8 cellular contexts compared by ENCODE assay signal in the genomic region with DNA sequence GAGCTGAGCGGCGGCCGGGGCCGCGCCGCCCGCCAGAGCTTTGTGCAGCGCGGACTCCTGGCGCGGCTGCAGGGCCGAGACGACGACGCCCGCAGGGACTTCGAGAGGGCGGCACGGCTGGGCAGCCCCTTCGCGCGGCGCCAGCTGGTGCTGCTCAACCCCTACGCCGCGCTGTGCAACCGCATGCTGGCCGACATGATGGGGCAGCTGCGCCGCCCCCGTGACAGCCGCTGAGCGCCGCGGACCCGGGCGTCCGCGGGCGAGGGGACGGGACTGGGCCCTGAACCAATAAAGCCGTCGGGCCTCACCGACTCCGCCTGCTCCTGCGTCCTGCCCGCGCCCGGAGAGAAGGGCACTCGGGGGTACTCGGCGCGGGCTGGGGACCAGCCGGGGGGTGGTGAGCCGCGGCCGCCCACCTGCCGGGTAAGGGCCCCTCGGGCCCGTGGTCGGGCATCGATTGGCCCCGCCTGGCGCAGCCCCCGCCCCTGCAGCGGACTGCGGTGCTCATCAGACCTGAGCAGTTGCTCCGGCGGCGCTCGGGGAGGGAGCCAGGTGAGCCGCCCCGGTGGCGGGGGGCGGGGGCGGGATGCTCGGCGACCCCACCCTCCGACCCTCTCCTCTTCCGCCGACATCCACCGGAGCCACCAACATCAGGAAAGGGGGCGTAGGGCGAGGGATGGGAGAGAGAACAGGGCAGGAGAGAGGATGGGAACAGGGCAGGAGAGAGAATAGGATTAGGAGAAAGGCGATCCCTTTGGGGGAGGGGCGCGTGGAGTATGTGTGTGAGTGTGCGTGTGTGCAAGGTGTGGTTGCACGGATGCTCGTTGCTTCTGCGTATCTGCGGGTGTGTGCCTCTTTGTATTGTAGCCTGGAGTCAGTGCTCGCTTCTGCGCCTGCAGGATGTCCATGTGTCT. TPM values are rescaled to one million over a fixed set of nuclear protein-coding genes. Genes with fewer than 3 reads are reported as not detected.
DNase-seq lines count a peak whose midpoint lies in the region; ATAC-seq and TF ChIP-seq lines count a peak whose summit lies in the region.

A gene (plus strand): TSS at position 510 of the 914 bp plus-strand sequence. CDS start 610 bp downstream, outside the sequence.

- H3K4me1 ChIP-seq in PC-9 (replicated peaks; ENCODE audit: insufficient read depth) = peaks cover 19% of the 10 kb centered on the region
- H3K4me1 ChIP-seq in foreskin keratinocyte = peaks cover 5% of the 10 kb centered on the region

- POLR2A ChIA-PET in PC-9 (lab: Charles Lee; ENCODE audit: unreplicated experiment) = interaction anchor here (0.6 to 0.7 kb wide), 2 partner anchors 60 to 253 kb away, joined by 3 to 4 read pairs; no protein-coding TSS in a partner anchor

- no peak for TF ChIP-seq CTCF in PC-9 (conservative IDR thresholded peaks at IDR 0.05)
- no peak for TF ChIP-seq CTCF in foreskin keratinocyte (conservative IDR thresholded peaks at IDR 0.05)
- peak; percentile 6 for TF ChIP-seq CTCF in neural crest cell (conservative IDR thresholded peaks at IDR 0.05)

- no peaks in the 10 kb centered on the region for H3K79me2 ChIP-seq in PC-9 (ENCODE audit: low read depth)

- no peaks in the 10 kb centered on the region for H4K20me1 ChIP-seq in PC-9 (ENCODE audit: insufficient read depth)

- peak within 1 kb of the TSS; percentile 89 for H3K27ac Mint-ChIP-seq in neural crest cell (ENCODE audit: unreplicated experiment)
- peak within 1 kb of the TSS; percentile 89 for H3K27ac Mint-ChIP-seq in stimulated activated naive CD8-positive, alpha-beta T cell treated with anti-CD3 and anti-CD28 coated beads, Interleukin-15, Interleukin-2, amounts not matched to agents 100 ng/mL and 50 ng/mL, for 24 hours

- peak within 1 kb of the TSS; percentile 82 for H3K4me2 ChIP-seq in PC-9

- CTCF ChIA-PET in PC-9 (lab: Charles Lee) = no interaction called here

- no peaks in the 10 kb centered on the region for H3K9me3 ChIP-seq in PC-9 (ENCODE audit: insufficient read depth, low read depth)

- peaks cover 30% of the 10 kb centered on the region for H3K4me1 Mint-ChIP-seq in neural crest cell
- H3K4me1 Mint-ChIP-seq in stimulated activated naive CD8-positive, alpha-beta T cell treated with anti-CD3 and anti-CD28 coated beads, Interleukin-15, Interleukin-2, amounts not matched to agents 100 ng/mL and 50 ng/mL, for 24 hours (ENCODE audit: low read depth) = peaks cover 22% of the 10 kb centered on the region

- peak; percentile 70 for ATAC-seq in HG03159 (IDR thresholded peaks at IDR 0.05; ENCODE audit: unreplicated experiment)
- ATAC-seq in foreskin keratinocyte = peak; percentile 81

- peak; percentile 29 for DNase-seq in NCI-H2029 (lab: John Stamatoyannopoulos, UW)
- DNase-seq in NCI-H2029 treated with DMSO at 0.1 percent for 48 hours (lab: John Stamatoyannopoulos, UW) = no peak
- DNase-seq in PC-9 = peak in 1 of 2 experiments; percentile 67
- peak; percentile 72 for DNase-seq in activated T-helper 9 cell treated with anti-CD3 and anti-CD28 coated beads, Interleukin-2, amount 50 U/mL, for 16 hours (ENCODE audit: low read depth)
- DNase-seq in foreskin keratinocyte = peak; percentile 33 to 66
- DNase-seq in neural crest cell (ENCODE audit: low read depth, low spot score) = peak; percentile 57

- no peaks in the 10 kb centered on the region for H3K36me3 ChIP-seq in PC-9 (ENCODE audit: low read depth)

- no peaks in the 10 kb centered on the region for H3K9me2 ChIP-seq in PC-9 (ENCODE audit: insufficient read depth)

- H3K27me3 ChIP-seq in PC-9 (ENCODE audit: insufficient read depth, low read depth) (no peaks in the 10 kb centered on the region), foreskin keratinocyte (no peaks in the 10 kb centered on the region)

- peak within 1 kb of the TSS; percentile 79 for H2AFZ ChIP-seq in PC-9

- H3K4me3 ChIP-seq in PC-9 = peak within 1 kb of the TSS; percentile 77

- intact Hi-C loops in PC-9 (cut with micrococcal nuclease; ENCODE audit: unreplicated experiment) = loop anchor here (2.0 kb wide), 1 partner anchor 36 kb away; no protein-coding TSS in a partner anchor

- H3K27me3 Mint-ChIP-seq in neural crest cell (ENCODE audit: low read depth) = no peaks in the 10 kb centered on the region
- H3K27me3 Mint-ChIP-seq in stimulated activated naive CD8-positive, alpha-beta T cell treated with anti-CD3 and anti-CD28 coated beads, Interleukin-15, Interleukin-2, amounts not matched to agents 100 ng/mL and 50 ng/mL, for 24 hours = no peaks in the 10 kb centered on the region

- H3K36me3 Mint-ChIP-seq in neural crest cell (ENCODE audit: low read depth) = peaks cover 5% of the 10 kb centered on the region
- no peaks in the 10 kb centered on the region for H3K36me3 Mint-ChIP-seq in stimulated activated naive CD8-positive, alpha-beta T cell treated with anti-CD3 and anti-CD28 coated beads, Interleukin-15, Interleukin-2, amounts not matched to agents 100 ng/mL and 50 ng/mL, for 24 hours (ENCODE audit: low read depth)

- no peaks in the 10 kb centered on the region for H3K9me3 Mint-ChIP-seq in neural crest cell
- no peaks in the 10 kb centered on the region for H3K9me3 Mint-ChIP-seq in stimulated activated naive CD8-positive, alpha-beta T cell treated with anti-CD3 and anti-CD28 coated beads, Interleukin-15, Interleukin-2, amounts not matched to agents 100 ng/mL and 50 ng/mL, for 24 hours

- no TSS peak for BruUV-seq in PC-9 (replicated peaks; lab: Mats Ljungman, UMichigan)

- H3K27ac ChIP-seq in PC-9 (no peak within 1 kb of the TSS), foreskin keratinocyte (no peak within 1 kb of the TSS)

- peaks cover 14% of the 10 kb centered on the region for H3F3A ChIP-seq in PC-9 (ENCODE audit: insufficient read depth, low read depth)

- peak within 1 kb of the TSS; percentile 94 for H3K4me3 Mint-ChIP-seq in neural crest cell
- H3K4me3 Mint-ChIP-seq in stimulated activated naive CD8-positive, alpha-beta T cell treated with anti-CD3 and anti-CD28 coated beads, Interleukin-15, Interleukin-2, amounts not matched to agents 100 ng/mL and 50 ng/mL, for 24 hours = peak within 1 kb of the TSS; percentile 92

RNA-seq across cellular contexts. Expression of the gene that starts here (rescaled TPM):
- total RNA-seq in PC-9 (2021) = 14.1 and 21.2 TPM in 2 replicates
- total RNA-seq in foreskin keratinocyte = 23.1 and 25.7 TPM in 2 replicates
- polyA plus RNA-seq in foreskin keratinocyte = 17.3 and 22.1 TPM in 2 replicates
- total RNA-seq in neural crest cell = 27.6 and 28.6 TPM in 2 replicates
